ENCODE assay signal across 16 cellular contexts in the genomic region with DNA sequence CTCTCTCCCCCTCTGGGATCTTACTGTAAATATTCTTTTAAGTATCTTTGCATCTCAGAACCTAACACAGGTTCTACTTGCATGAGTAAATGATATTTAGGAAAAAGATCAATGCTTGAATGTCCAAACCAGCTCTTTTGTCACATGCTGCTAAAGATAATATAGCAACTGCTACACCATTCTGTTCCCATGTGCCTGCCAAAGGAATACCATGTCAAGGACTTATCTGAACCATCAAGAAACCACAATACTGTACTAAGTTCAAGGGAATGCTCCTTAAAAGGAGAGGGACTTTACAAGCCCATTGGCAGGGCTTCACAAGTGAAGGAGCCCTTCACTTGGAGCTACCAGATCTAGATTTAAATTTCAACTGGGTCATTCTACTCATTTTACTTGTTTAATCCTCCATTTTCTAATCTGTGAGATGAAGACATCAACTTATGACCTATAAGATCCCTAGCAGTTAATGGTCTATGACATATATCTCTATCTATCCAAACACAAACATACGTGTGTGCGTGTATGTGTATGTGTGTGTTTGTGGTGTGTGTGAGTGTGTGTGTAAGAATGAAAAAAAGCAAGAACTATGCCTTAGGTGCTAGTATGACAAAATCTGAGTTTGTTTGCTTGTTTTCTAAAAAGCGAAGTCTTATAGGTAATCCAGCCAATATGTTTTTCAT. TPM values are rescaled to one million over a fixed set of nuclear protein-coding genes. Genes with fewer than 3 reads are reported as not detected.
A peak's percentile ranks its signal among the peaks of the same experiment; 100 is the strongest.
DNase-seq lines count a peak whose midpoint lies in the region; ATAC-seq and TF ChIP-seq lines count a peak whose summit lies in the region.
"Had no signal": no experiment of that assay in that cellular context is flagged by ENCODE, and none has a peak within 500 bp of the region (broad histone marks: within the 10 kb centered on the region; RNA-seq: fewer than 3 reads in every experiment).

No MANE protein-coding gene starts in this region.

- H4K20me1 ChIP-seq in BLaER1 treated with 17β-estradiol and CSF1 and Interleukin-3, amounts not matched to agents 10 nM and 100 nM = no peaks in the 10 kb centered on the region

- POLR2A ChIA-PET in activated B cell treated with CpG ODN at 0.5 μM for 24 hours (lab: Charles Lee) = interaction anchor here (0.6 to 4.0 kb wide), 18 partner anchors 11 to 403 kb away, joined by 3 to 137 read pairs (median 6); a partner anchor contains a TSS

- no peaks in the 10 kb centered on the region for H3K27me3 ChIP-seq in BLaER1 treated with 17β-estradiol and CSF1 and Interleukin-3, amounts not matched to agents 10 nM and 100 nM

- H3K27me3 Mint-ChIP-seq in activated B cell treated with CpG ODN at 0.5 μM for 24 hours = no peaks in the 10 kb centered on the region

- peak; percentile 16 for ATAC-seq in GM19043 (IDR thresholded peaks at IDR 0.05; ENCODE audit: low read depth, unreplicated experiment)
- peak; percentile 21 for ATAC-seq in HG03045 (IDR thresholded peaks at IDR 0.05; ENCODE audit: unreplicated experiment)
- peak; percentile 16 for ATAC-seq in activated B cell treated with CpG ODN at 0.5 μM for 24 hours (ENCODE audit: low read depth)
- no peak for ATAC-seq in sciatic nerve

- peak overlapping the region; percentile 92 for H3K27ac Mint-ChIP-seq in activated B cell treated with CpG ODN at 0.5 μM for 24 hours

- H3K4me1 Mint-ChIP-seq in activated B cell treated with CpG ODN at 0.5 μM for 24 hours = peaks cover 67% of the 10 kb centered on the region
- H3K4me1 Mint-ChIP-seq: central memory CD8-positive, alpha-beta T cell had no signal

- intact Hi-C loops in activated B cell treated with CpG ODN at 0.5 μM for 24 hours (cut with micrococcal nuclease) (loop anchor here (1.0 to 2.0 kb wide), 4 partner anchors 8 to 21 kb away; a partner anchor contains a TSS), lower leg skin (cut with DNase I; ENCODE audit: low total_unique reads) (no loop called here), sciatic nerve (cut with DNase I) (no loop called here)

- no peak for DNase-seq in activated B cell treated with CpG ODN at 0.5 μM for 24 hours
- DNase-seq in HuH-7 (ENCODE audit: low spot score) = no peak
- DNase-seq in SIG-M5 (lab: John Stamatoyannopoulos, UW) = no peak
- no peak for DNase-seq in lower leg skin (ENCODE audit: low spot score in 2 of 2)
- DNase-seq in sciatic nerve (ENCODE audit: low spot score) = no peak
- DNase-seq: NCI-H2107; stimulated activated CD4-positive, alpha-beta T cell treated with anti-CD3 and anti-CD28 coated beads, Interleukin-2, amount 100 ng/mL, for 48 hours; WERI-Rb-1 had no signal

- H3K27ac ChIP-seq in BLaER1 treated with 17β-estradiol and CSF1 and Interleukin-3, amounts not matched to agents 10 nM and 100 nM = peak overlapping the region; percentile 43 to 75 (median 66); a peak in 21 of 22 replicates
- H3K27ac ChIP-seq: parathyroid adenoma, RWPE1, thoracic aorta, WERI-Rb-1 had no signal

- no peak overlapping the region; a peak in 1 of 20 replicates for H3K4me3 ChIP-seq in BLaER1 treated with 17β-estradiol and CSF1 and Interleukin-3, amounts not matched to agents 10 nM and 100 nM
- H3K4me3 ChIP-seq in lower leg skin (ENCODE audit: low read depth, poor library complexity, severe bottlenecking) = no peak overlapping the region
- H3K4me3 ChIP-seq: thoracic aorta had no signal

- H3K9me3 Mint-ChIP-seq in activated B cell treated with CpG ODN at 0.5 μM for 24 hours = no peaks in the 10 kb centered on the region
- H3K9me3 Mint-ChIP-seq: central memory CD8-positive, alpha-beta T cell had no signal

- CTCF ChIA-PET in activated B cell treated with CpG ODN at 0.5 μM for 24 hours (lab: Charles Lee) = interaction anchor here (0.9 to 3.3 kb wide), 5 partner anchors 10 to 101 kb away, joined by 3 to 15 read pairs (median 8); a partner anchor contains a TSS

- peak overlapping the region in 6 of 11 experiments; percentile 40 to 57 (median 48); a peak in 8 of 22 replicates for H3K9ac ChIP-seq in BLaER1 treated with 17β-estradiol and CSF1 and Interleukin-3, amounts not matched to agents 10 nM and 100 nM
- H3K9ac ChIP-seq: parathyroid adenoma had no signal

- 88 to 91% methylated on average over 3 of the region's 3 CpGs for WGBS in lower leg skin, 2 donors

- H3K4me2 ChIP-seq in BLaER1 treated with 17β-estradiol and CSF1 and Interleukin-3, amounts not matched to agents 10 nM and 100 nM = peak overlapping the region; percentile 25 to 80 (median 69); a peak in 21 of 22 replicates

- H3K4me3 Mint-ChIP-seq in activated B cell treated with CpG ODN at 0.5 μM for 24 hours = peak overlapping the region; percentile 69
- H3K4me3 Mint-ChIP-seq: central memory CD8-positive, alpha-beta T cell had no signal

- TF ChIP-seq POLR2A in lower leg skin (IDR thresholded peaks at IDR 0.05) = no peak

- H3K36me3 Mint-ChIP-seq in activated B cell treated with CpG ODN at 0.5 μM for 24 hours (ENCODE audit: low read depth) = no peaks in the 10 kb centered on the region

- TF ChIP-seq CTCF in activated B cell treated with CpG ODN at 0.5 μM for 24 hours (IDR thresholded peaks at IDR 0.05) (no peak), lower leg skin (IDR thresholded peaks at IDR 0.05) (no peak)

- H3K9me3 ChIP-seq in BLaER1 treated with 17β-estradiol and CSF1 and Interleukin-3, amounts not matched to agents 10 nM and 100 nM (replicated peaks in 1 of 11) = peaks cover 0 to 34% (median 23%) of the 10 kb centered on the region in 11 experiments; a peak in 19 of 22 replicates
- H3K9me3 ChIP-seq: thoracic aorta had no signal

- peaks cover 15 to 29% (median 26%) of the 10 kb centered on the region in 10 experiments for H3K4me1 ChIP-seq in BLaER1 treated with 17β-estradiol and CSF1 and Interleukin-3, amounts not matched to agents 10 nM and 100 nM
- H3K4me1 ChIP-seq: parathyroid adenoma had no signal

- H3K36me3 ChIP-seq in BLaER1 treated with 17β-estradiol and CSF1 and Interleukin-3, amounts not matched to agents 10 nM and 100 nM = no peaks in the 10 kb centered on the region
- H3K36me3 ChIP-seq: thoracic aorta, WERI-Rb-1 had no signal

RNA-seq across cellular contexts. Expression of a gene that starts 13.0 kb away (rescaled TPM):
- total RNA-seq in activated B cell treated with CpG ODN at 0.5 μM for 24 hours = 140 and 165 TPM in 2 replicates
- total RNA-seq in lower leg skin = 10 to 100 TPM; 16.5 to 28.8 (median 22.8) TPM
- 232 TPM for total RNA-seq in sciatic nerve

RNA-seq across cellular contexts. Expression of a gene that starts 42.2 kb away (rescaled TPM):
- total RNA-seq in activated B cell treated with CpG ODN at 0.5 μM for 24 hours (0.20 TPM in 1 of 2 replicates, not detected in the other), lower leg skin (not detected), sciatic nerve (not detected)
- total RNA-seq: HT1080, thoracic aorta had no signal
